ENCODE assay signal across 14 cellular contexts in the genomic region with DNA sequence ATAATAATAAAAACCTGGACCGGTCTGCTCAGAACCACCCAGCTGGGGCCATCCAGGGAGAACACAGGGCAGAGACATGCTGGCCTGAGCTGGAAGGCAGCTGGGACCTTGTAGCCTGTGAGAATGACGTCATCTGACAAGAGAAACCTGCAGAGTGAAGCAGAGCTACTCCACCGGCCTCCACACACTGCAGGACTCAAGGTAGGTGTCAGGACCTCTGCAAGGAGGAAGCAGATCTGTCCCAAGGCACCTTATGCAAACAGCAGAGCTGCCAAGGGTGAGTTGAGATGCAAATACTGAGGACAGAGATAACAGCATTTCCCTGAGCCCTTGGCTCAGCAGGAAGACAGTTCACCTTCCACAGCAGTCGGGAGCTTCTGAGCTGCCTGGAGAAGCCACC. TPM values are rescaled to one million over a fixed set of nuclear protein-coding genes. Genes with fewer than 3 reads are reported as not detected.
DNase-seq lines count a peak whose midpoint lies in the region; ATAC-seq and TF ChIP-seq lines count a peak whose summit lies in the region.
"Had no signal": no experiment of that assay in that cellular context is flagged by ENCODE, and none has a peak within 500 bp of the region (broad histone marks: within the 10 kb centered on the region; RNA-seq: fewer than 3 reads in every experiment).

No MANE protein-coding gene starts in this region.

- intact Hi-C loops in Calu3 (cut with micrococcal nuclease; ENCODE audit: unreplicated experiment) = no loop called here

- peaks cover 50% of the 10 kb centered on the region for H3K27me3 Mint-ChIP-seq in Calu3 (ENCODE audit: unreplicated experiment)
- H3K27me3 Mint-ChIP-seq in glutamatergic neuron (ENCODE audit: unreplicated experiment) = peaks cover 3% of the 10 kb centered on the region

- no peak overlapping the region for H3K4me3 Mint-ChIP-seq in Calu3 (ENCODE audit: low read depth, unreplicated experiment)
- no peak overlapping the region for H3K4me3 Mint-ChIP-seq in glutamatergic neuron (ENCODE audit: unreplicated experiment)
- H3K4me3 Mint-ChIP-seq: stimulated activated naive B cell treated with anti-CD40 and anti-IgM and Interleukin-4, amounts not matched to agents 10 μg/mL and 1 μg/mL and 100 μg/mL, for 72 hours had no signal

- no TSS peak for BruUV-seq in Calu3 (replicated peaks; lab: Mats Ljungman, UMichigan)

- H3K4me1 Mint-ChIP-seq in Calu3 (ENCODE audit: low read depth, unreplicated experiment) (no peaks in the 10 kb centered on the region), glutamatergic neuron (ENCODE audit: low read depth, unreplicated experiment) (peaks cover 9% of the 10 kb centered on the region)

- TF ChIP-seq CTCF in Calu3 (IDR thresholded peaks at IDR 0.05; ENCODE audit: unreplicated experiment) = no peak
- no peak for TF ChIP-seq CTCF in glutamatergic neuron (IDR thresholded peaks at IDR 0.05; ENCODE audit: partially characterized antibody, unreplicated experiment)

- CTCF ChIA-PET in Calu3 (lab: Charles Lee) = no interaction called here

- DNase-seq in Calu3 = peak; percentile 10
- DNase-seq in glutamatergic neuron = no peak
- DNase-seq in activated naive CD4-positive, alpha-beta T cell treated with anti-CD3 and anti-CD28 coated beads, Interleukin-2, amount 50 U/mL, for 72 hours (ENCODE audit: low spot score in 2 of 2) = no peak
- no peak for DNase-seq in T1000 (lab: John Stamatoyannopoulos, UW)
- DNase-seq in SKM-1 (lab: John Stamatoyannopoulos, UW; ENCODE audit: unreplicated experiment) = no peak
- DNase-seq in CD1c-positive myeloid dendritic cell (ENCODE audit: extremely low spot score) = no peak
- DNase-seq: activated CD8-positive, alpha-beta memory T cell treated with anti-CD3 and anti-CD28 coated beads, Interleukin-2, amount 50 U/mL, for 4 hours; colonic mucosa; DND-41; MV-4-11; NCI-H510A; stimulated activated naive B cell treated with anti-CD40 and anti-IgM and Interleukin-4, amounts not matched to agents 10 μg/mL and 1 μg/mL and 100 μg/mL, for 72 hours had no signal

- no peak overlapping the region for H3K27ac Mint-ChIP-seq in Calu3 (ENCODE audit: unreplicated experiment)
- H3K27ac Mint-ChIP-seq in glutamatergic neuron (ENCODE audit: unreplicated experiment) = peak overlapping the region; percentile 78
- H3K27ac Mint-ChIP-seq in activated naive CD4-positive, alpha-beta T cell treated with anti-CD3 and anti-CD28 coated beads, Interleukin-2, amount 50 U/mL, for 72 hours = no peak overlapping the region
- H3K27ac Mint-ChIP-seq: stimulated activated naive B cell treated with anti-CD40 and anti-IgM and Interleukin-4, amounts not matched to agents 10 μg/mL and 1 μg/mL and 100 μg/mL, for 72 hours had no signal

- ATAC-seq in GM21367 (IDR thresholded peaks at IDR 0.05; ENCODE audit: unreplicated experiment) (peak; percentile 67), HG03565 (IDR thresholded peaks at IDR 0.05; ENCODE audit: unreplicated experiment) (peak; percentile 65)
- no peak for ATAC-seq in activated naive CD4-positive, alpha-beta T cell treated with anti-CD3 and anti-CD28 coated beads, Interleukin-2, amount 50 U/mL, for 72 hours

- H3K36me3 Mint-ChIP-seq in Calu3 (ENCODE audit: insufficient read depth, unreplicated experiment) (no peaks in the 10 kb centered on the region), glutamatergic neuron (ENCODE audit: unreplicated experiment) (no peaks in the 10 kb centered on the region)
- H3K36me3 Mint-ChIP-seq in activated naive CD4-positive, alpha-beta T cell treated with anti-CD3 and anti-CD28 coated beads, Interleukin-2, amount 50 U/mL, for 72 hours = no peaks in the 10 kb centered on the region
- H3K36me3 Mint-ChIP-seq: stimulated activated naive B cell treated with anti-CD40 and anti-IgM and Interleukin-4, amounts not matched to agents 10 μg/mL and 1 μg/mL and 100 μg/mL, for 72 hours had no signal

- H3K9me3 Mint-ChIP-seq in Calu3 (ENCODE audit: low read depth, unreplicated experiment) (no peaks in the 10 kb centered on the region), glutamatergic neuron (ENCODE audit: unreplicated experiment) (no peaks in the 10 kb centered on the region)
- no peaks in the 10 kb centered on the region for H3K9me3 Mint-ChIP-seq in activated naive CD4-positive, alpha-beta T cell treated with anti-CD3 and anti-CD28 coated beads, Interleukin-2, amount 50 U/mL, for 72 hours
- H3K9me3 Mint-ChIP-seq: stimulated activated naive B cell treated with anti-CD40 and anti-IgM and Interleukin-4, amounts not matched to agents 10 μg/mL and 1 μg/mL and 100 μg/mL, for 72 hours had no signal

RNA-seq across cellular contexts. Expression of gene IGSF9B, which starts 51.8 kb away (rescaled TPM):
- total RNA-seq in Calu3 (2022) = 10.2 and 13.2 TPM in 2 replicates
- total RNA-seq in glutamatergic neuron (ENCODE audit: unreplicated experiment) = 209 TPM
- total RNA-seq in activated naive CD4-positive, alpha-beta T cell treated with anti-CD3 and anti-CD28 coated beads, Interleukin-2, amount 50 U/mL, for 72 hours = 100 to 1,000 TPM; 119 TPM

Comparison
In these comparisons a context has a peak if more than half of its experiments do, and no peak if none do; other contexts are left out.
1. ATAC-seq: peak in GM21367 (single experiment) and HG03565 (single experiment); none in activated naive CD4-positive, alpha-beta T cell treated with anti-CD3 and anti-CD28 coated beads, Interleukin-2, amount 50 U/mL, for 72 hours (0 of 2).